ENCODE assay signal across 20 cellular contexts in the genomic region with DNA sequence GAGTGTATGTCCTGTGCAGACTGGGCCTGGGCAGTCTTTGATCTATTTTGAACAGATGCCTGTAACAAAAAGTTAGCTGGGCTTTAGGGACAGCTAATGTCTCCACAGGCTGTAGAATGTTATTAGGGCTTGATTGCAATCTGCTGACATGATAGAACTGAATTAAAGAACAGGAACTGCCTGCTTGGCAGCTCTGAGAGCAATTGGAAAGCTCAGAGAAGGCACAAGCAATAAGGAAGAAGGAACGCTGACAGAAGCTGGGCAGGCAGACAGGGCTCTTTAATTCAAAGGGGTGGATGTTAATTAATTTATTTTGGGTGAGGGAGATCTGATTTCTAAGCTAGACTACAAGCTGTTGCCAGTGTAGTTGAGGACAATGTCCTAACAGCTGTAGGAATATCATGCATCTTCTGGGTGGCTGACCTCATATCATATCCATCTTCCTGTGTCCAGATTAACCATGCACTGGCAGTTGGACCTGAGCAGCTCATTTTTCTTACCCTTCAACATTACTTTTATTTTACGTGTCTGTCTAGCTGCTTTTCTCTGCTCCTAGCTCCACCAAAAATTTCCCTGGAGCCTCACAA.
"Had no signal": no experiment of that assay in that cellular context is flagged by ENCODE, and none has a peak within 500 bp of the region (broad histone marks: within the 10 kb centered on the region; RNA-seq: fewer than 3 reads in every experiment).

No MANE protein-coding gene starts in this region.

- H3K4me3 ChIP-seq: body of pancreas, esophagus muscularis mucosa, pancreas, sigmoid colon, smooth muscle cell, testis had no signal

- DNase-seq: activated CD4-positive, alpha-beta memory T cell treated with anti-CD3 and anti-CD28 coated beads, Interleukin-2, amount 10 ng/mL, durations not matched to agents 7 days and 5 days; activated CD4-positive, alpha-beta T cell treated with anti-CD3 and anti-CD28 coated beads for 4 hours; activated CD4-positive, CD25-positive, alpha-beta regulatory T cell; activated gamma-delta T cell; activated naive CD4-positive, alpha-beta T cell treated with anti-CD3 and anti-CD28 coated beads, Interleukin-2, amount 50 U/mL, for 16 hours; activated naive CD8-positive, alpha-beta T cell treated with anti-CD3 and anti-CD28 coated beads, Interleukin-2, amount 50 U/mL, for 24 hours; body of pancreas; effector memory CD4-positive, alpha-beta T cell; left ventricle myocardium superior; mammary epithelial cell; pancreas; sigmoid colon; stimulated activated CD4-positive, alpha-beta T cell treated with anti-CD3 and anti-CD28 coated beads, Interleukin-2, amount 100 ng/mL, for 48 hours; stimulated activated CD8-positive, alpha-beta memory T cell treated with anti-CD3 and anti-CD28 coated beads, Interleukin-4, amount 100 ng/mL, for 48 hours; stimulated activated naive B cell treated with anti-CD40 and anti-IgM and Interleukin-4, amounts not matched to agents 10 μg/mL and 1 μg/mL and 100 μg/mL, for 72 hours; T-helper 17 cell; testis; trophoblast cell had no signal

- H3K9me3 ChIP-seq: body of pancreas, esophagus muscularis mucosa, pancreas, sigmoid colon, testis had no signal

- H3K4me2 ChIP-seq: smooth muscle cell had no signal

- H3K27me3 ChIP-seq: body of pancreas, pancreas, sigmoid colon, testis had no signal

- H3K4me1 ChIP-seq: body of pancreas, pancreas, sigmoid colon, testis had no signal

- H3K27ac ChIP-seq: body of pancreas, esophagus muscularis mucosa, pancreas, sigmoid colon, testis had no signal

- H3K36me3 ChIP-seq: esophagus muscularis mucosa, pancreas, sigmoid colon had no signal
